15 cellular contexts compared by ENCODE assay signal in the genomic region with DNA sequence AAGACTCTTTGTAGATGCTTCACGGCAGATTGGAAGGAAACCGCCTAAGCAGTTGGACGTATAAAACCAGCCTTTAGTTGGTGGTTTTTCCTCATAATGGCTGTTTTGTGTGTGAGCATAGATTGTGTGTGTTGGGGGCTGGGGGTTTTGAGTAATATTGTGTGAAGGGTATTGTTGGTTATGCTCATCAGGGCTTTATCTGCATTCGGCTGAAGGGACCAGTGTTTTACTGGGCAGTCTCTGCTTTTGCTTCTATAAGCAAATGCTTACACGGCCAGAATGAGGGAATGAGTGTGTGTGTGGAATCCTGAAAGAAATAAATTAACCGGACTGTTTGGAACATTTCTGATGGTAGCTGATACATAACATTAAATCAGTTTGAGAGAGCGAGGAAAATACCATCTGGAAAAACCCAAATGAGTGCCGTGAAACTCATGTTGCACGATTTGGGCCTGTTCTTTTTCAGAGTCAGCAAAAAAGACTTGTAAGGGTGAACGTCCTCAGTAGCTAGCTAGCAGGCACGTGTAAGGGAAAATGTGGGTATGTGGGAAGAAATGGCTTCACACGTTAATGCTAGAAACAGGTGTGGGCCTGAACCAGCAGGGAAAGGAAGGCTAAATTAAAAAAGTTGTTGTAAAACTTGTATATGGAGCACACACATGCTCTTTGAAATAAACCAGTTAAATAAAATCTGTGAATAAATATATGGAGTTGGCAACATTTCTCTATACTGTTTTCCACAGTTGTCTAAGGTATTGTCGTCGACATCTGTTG. TPM values are rescaled to one million over a fixed set of nuclear protein-coding genes. Genes with fewer than 3 reads are reported as not detected.
DNase-seq lines count a peak whose midpoint lies in the region; ATAC-seq and TF ChIP-seq lines count a peak whose summit lies in the region.
"Had no signal": no experiment of that assay in that cellular context is flagged by ENCODE, and none has a peak within 500 bp of the region (broad histone marks: within the 10 kb centered on the region; RNA-seq: fewer than 3 reads in every experiment).

No MANE protein-coding gene starts in this region.

- no peaks in the 10 kb centered on the region for H3K36me3 ChIP-seq in tibial nerve
- H3K36me3 ChIP-seq in mucosa of descending colon (ENCODE audit: low read depth) = no peaks in the 10 kb centered on the region

- no peak for TF ChIP-seq CTCF in epithelial cell of proximal tubule (conservative IDR thresholded peaks at IDR 0.05; ENCODE audit: low read depth, low read length)
- TF ChIP-seq CTCF in nephron (IDR thresholded peaks at IDR 0.05; ENCODE audit: unreplicated experiment in 3 of 3) = no peak
- TF ChIP-seq CTCF in tibial nerve (IDR thresholded peaks at IDR 0.05) = no peak
- TF ChIP-seq CTCF in mucosa of descending colon (IDR thresholded peaks at IDR 0.05) = no peak

- H3K9me3 Mint-ChIP-seq in activated naive CD8-positive, alpha-beta T cell treated with anti-CD3 and anti-CD28 coated beads for 36 hours = no peaks in the 10 kb centered on the region
- H3K9me3 Mint-ChIP-seq in activated naive CD8-positive, alpha-beta T cell treated with anti-CD3 and anti-CD28 coated beads, Interleukin-2, amount 50 U/mL, for 24 hours = no peaks in the 10 kb centered on the region
- no peaks in the 10 kb centered on the region for H3K9me3 Mint-ChIP-seq in nephron
- H3K9me3 Mint-ChIP-seq in activated naive CD4-positive, alpha-beta T cell treated with anti-CD3 and anti-CD28 coated beads for 36 hours = no peaks in the 10 kb centered on the region

- no peaks in the 10 kb centered on the region for H3K27me3 ChIP-seq in tibial nerve

- H3K9me3 ChIP-seq in tibial nerve = no peaks in the 10 kb centered on the region
- no peaks in the 10 kb centered on the region for H3K9me3 ChIP-seq in mucosa of descending colon
- H3K9me3 ChIP-seq: SK-N-SH had no signal

- peak overlapping the region; percentile 5 for H3K4me3 Mint-ChIP-seq in activated naive CD8-positive, alpha-beta T cell treated with anti-CD3 and anti-CD28 coated beads for 36 hours
- no peak overlapping the region for H3K4me3 Mint-ChIP-seq in activated naive CD8-positive, alpha-beta T cell treated with anti-CD3 and anti-CD28 coated beads, Interleukin-2, amount 50 U/mL, for 24 hours
- H3K4me3 Mint-ChIP-seq in nephron = peak overlapping the region; percentile 93 to 94 (median 94)
- no peak overlapping the region for H3K4me3 Mint-ChIP-seq in activated naive CD4-positive, alpha-beta T cell treated with anti-CD3 and anti-CD28 coated beads for 36 hours
- H3K4me3 Mint-ChIP-seq: effector memory CD8-positive, alpha-beta T cell had no signal

- peaks cover 6% of the 10 kb centered on the region for H3K4me1 Mint-ChIP-seq in activated naive CD8-positive, alpha-beta T cell treated with anti-CD3 and anti-CD28 coated beads for 36 hours
- no peaks in the 10 kb centered on the region for H3K4me1 Mint-ChIP-seq in activated naive CD8-positive, alpha-beta T cell treated with anti-CD3 and anti-CD28 coated beads, Interleukin-2, amount 50 U/mL, for 24 hours
- H3K4me1 Mint-ChIP-seq in nephron = peaks cover 35% of the 10 kb centered on the region
- H3K4me1 Mint-ChIP-seq in activated naive CD4-positive, alpha-beta T cell treated with anti-CD3 and anti-CD28 coated beads for 36 hours (ENCODE audit: low read depth) = peaks cover 10% of the 10 kb centered on the region

- CTCF ChIA-PET in activated naive CD4-positive, alpha-beta T cell treated with anti-CD3 and anti-CD28 coated beads for 36 hours (lab: Charles Lee) = no interaction called here

- ATAC-seq in activated naive CD8-positive, alpha-beta T cell treated with anti-CD3 and anti-CD28 coated beads, Interleukin-2, amount 50 U/mL, for 24 hours = no peak
- ATAC-seq in mucosa of descending colon (no peak), HG02763 (IDR thresholded peaks at IDR 0.05; ENCODE audit: unreplicated experiment) (no peak)
- ATAC-seq: effector memory CD8-positive, alpha-beta T cell had no signal

- peak overlapping the region; percentile 90 for H3K4me3 ChIP-seq in epithelial cell of proximal tubule (ENCODE audit: low read depth, low read length)
- peak overlapping the region in 3 of 4 donors; percentile 74 to 92 (median 84) for H3K4me3 ChIP-seq in tibial nerve
- no peak overlapping the region for H3K4me3 ChIP-seq in mucosa of descending colon

- no peak for TF ChIP-seq EP300 in tibial nerve (IDR thresholded peaks at IDR 0.05)

- no peak for TF ChIP-seq POLR2A in tibial nerve (IDR thresholded peaks at IDR 0.05)

- 58 to 66% methylated on average over 14 of the region's 14 CpGs for WGBS in tibial nerve, 2 donors

- H3K27ac ChIP-seq in tibial nerve = peak overlapping the region in 3 of 4 donors; percentile 64 to 90 (median 76)

- no peak overlapping the region for H3K27ac Mint-ChIP-seq in activated naive CD8-positive, alpha-beta T cell treated with anti-CD3 and anti-CD28 coated beads for 36 hours
- H3K27ac Mint-ChIP-seq in activated naive CD8-positive, alpha-beta T cell treated with anti-CD3 and anti-CD28 coated beads, Interleukin-2, amount 50 U/mL, for 24 hours = no peak overlapping the region
- peak overlapping the region in 2 of 3 experiments; percentile 9 to 64 for H3K27ac Mint-ChIP-seq in nephron
- no peak overlapping the region for H3K27ac Mint-ChIP-seq in activated naive CD4-positive, alpha-beta T cell treated with anti-CD3 and anti-CD28 coated beads for 36 hours
- H3K27ac Mint-ChIP-seq: effector memory CD8-positive, alpha-beta T cell had no signal

- intact Hi-C loops in mucosa of descending colon (cut with DNase I, micrococcal nuclease) = no loop called here
- intact Hi-C loops in activated naive CD4-positive, alpha-beta T cell treated with anti-CD3 and anti-CD28 coated beads for 36 hours (cut with micrococcal nuclease) = no loop called here

- no peak for DNase-seq in activated naive CD8-positive, alpha-beta T cell treated with anti-CD3 and anti-CD28 coated beads for 36 hours
- DNase-seq in activated naive CD8-positive, alpha-beta T cell treated with anti-CD3 and anti-CD28 coated beads, Interleukin-2, amount 50 U/mL, for 24 hours = no peak
- DNase-seq in epithelial cell of proximal tubule (ENCODE audit: low read depth) (no peak), tibial nerve (ENCODE audit: low spot score in 2 of 2) (no peak), mucosa of descending colon (no peak)
- no peak for DNase-seq in activated naive CD4-positive, alpha-beta T cell treated with anti-CD3 and anti-CD28 coated beads for 36 hours
- DNase-seq: 8988T; activated CD8-positive, alpha-beta memory T cell treated with anti-CD3 and anti-CD28 coated beads, Interleukin-2, amount 50 U/mL, for 4 hours; amniotic stem cell; effector memory CD8-positive, alpha-beta T cell; NCI-H187; NCI-H774; SK-N-SH had no signal

- no peaks in the 10 kb centered on the region for H3K36me3 Mint-ChIP-seq in activated naive CD8-positive, alpha-beta T cell treated with anti-CD3 and anti-CD28 coated beads for 36 hours
- no peaks in the 10 kb centered on the region for H3K36me3 Mint-ChIP-seq in activated naive CD8-positive, alpha-beta T cell treated with anti-CD3 and anti-CD28 coated beads, Interleukin-2, amount 50 U/mL, for 24 hours (ENCODE audit: low read depth)
- no peaks in the 10 kb centered on the region for H3K36me3 Mint-ChIP-seq in nephron (ENCODE audit: low read depth)
- H3K36me3 Mint-ChIP-seq in activated naive CD4-positive, alpha-beta T cell treated with anti-CD3 and anti-CD28 coated beads for 36 hours (ENCODE audit: low read depth) = no peaks in the 10 kb centered on the region

- H3K4me1 ChIP-seq in tibial nerve (peaks cover 0 to 44% (median 14%) of the 10 kb centered on the region in 4 donors), mucosa of descending colon (ENCODE audit: low read depth) (no peaks in the 10 kb centered on the region)

- H3K27me3 Mint-ChIP-seq in activated naive CD8-positive, alpha-beta T cell treated with anti-CD3 and anti-CD28 coated beads for 36 hours = peaks cover 59% of the 10 kb centered on the region
- peaks cover 53% of the 10 kb centered on the region for H3K27me3 Mint-ChIP-seq in activated naive CD8-positive, alpha-beta T cell treated with anti-CD3 and anti-CD28 coated beads, Interleukin-2, amount 50 U/mL, for 24 hours
- H3K27me3 Mint-ChIP-seq in nephron (ENCODE audit: low read depth) = peaks cover 34% of the 10 kb centered on the region
- peaks cover 40% of the 10 kb centered on the region for H3K27me3 Mint-ChIP-seq in activated naive CD4-positive, alpha-beta T cell treated with anti-CD3 and anti-CD28 coated beads for 36 hours (ENCODE audit: low read depth)

RNA-seq across cellular contexts. Expression of gene MITF, which starts 2.0 kb away (rescaled TPM):
- under 1 TPM; 0.06 to 0.25 TPM for total RNA-seq in activated naive CD8-positive, alpha-beta T cell treated with anti-CD3 and anti-CD28 coated beads for 36 hours
- 40.0 and 59.7 TPM in 2 replicates for total RNA-seq in epithelial cell of proximal tubule
- total RNA-seq in tibial nerve = 10 to 100 TPM; 10.3 to 26.9 (median 15.5) TPM
- 10 to 100 TPM in 1 of 3 donors, 1 to 10 TPM in 2; 3.2 to 56.1 (median 5.5) TPM for total RNA-seq in mucosa of descending colon
- not detected for total RNA-seq in activated naive CD4-positive, alpha-beta T cell treated with anti-CD3 and anti-CD28 coated beads for 36 hours

Comparison
In these comparisons a context has a peak if more than half of its experiments do, and no peak if none do; other contexts are left out.
1. H3K4me3 Mint-ChIP-seq: peak in activated naive CD8-positive, alpha-beta T cell treated with anti-CD3 and anti-CD28 coated beads for 36 hours (single experiment) and nephron (3 of 3); none in activated naive CD8-positive, alpha-beta T cell treated with anti-CD3 and anti-CD28 coated beads, Interleukin-2, amount 50 U/mL, for 24 hours (single experiment) and activated naive CD4-positive, alpha-beta T cell treated with anti-CD3 and anti-CD28 coated beads for 36 hours (single experiment).
2. H3K27ac Mint-ChIP-seq: peak in nephron (2 of 3); none in activated naive CD8-positive, alpha-beta T cell treated with anti-CD3 and anti-CD28 coated beads for 36 hours (single experiment), activated naive CD8-positive, alpha-beta T cell treated with anti-CD3 and anti-CD28 coated beads, Interleukin-2, amount 50 U/mL, for 24 hours (single experiment) and activated naive CD4-positive, alpha-beta T cell treated with anti-CD3 and anti-CD28 coated beads for 36 hours (single experiment).